In genomic region chr3:15205934-15206661, GRCh38 we compare ENCODE assay signal across 8 cellular contexts. TPM values are rescaled to one million over a fixed set of nuclear protein-coding genes. Genes with fewer than 3 reads are reported as not detected.
DNase-seq lines count a peak whose midpoint lies in the region; ATAC-seq and TF ChIP-seq lines count a peak whose summit lies in the region.

CAPN7 (plus strand) TSS chr3:15206246; CDS start chr3:15206496, 250 bp downstream.

- intact Hi-C loops in Calu3 (cut with micrococcal nuclease; ENCODE audit: unreplicated experiment): loop anchor here (5.0 to 10.0 kb wide), 2 partner anchors 99 to 281 kb away; no protein-coding TSS in a partner anchor

- H3K36me3 ChIP-seq in KMS-11 (ENCODE audit: insufficient read depth) (no peaks in the 10 kb centered on the region), neuron (ENCODE audit: insufficient read depth, low read length) (peaks cover 4% of the 10 kb centered on the region)

- no peaks in the 10 kb centered on the region for H3K27me3 Mint-ChIP-seq in Calu3 (ENCODE audit: unreplicated experiment)

- CTCF ChIA-PET in Calu3 (lab: Charles Lee): interaction anchor here (1.1 to 1.9 kb wide), 2 partner anchors 98 to 107 kb away, joined by 3 to 11 read pairs; partner anchors contain the start of gene RBSN

- H3K4me2 ChIP-seq in KMS-11: peak within 1 kb of the TSS; percentile 79

- H3K79me2 ChIP-seq in KMS-11 (ENCODE audit: insufficient read depth, low read depth): peaks cover 20% of the 10 kb centered on the region; the same call in 1 of the 2 replicates

- no peaks in the 10 kb centered on the region for H3K9me3 Mint-ChIP-seq in Calu3 (ENCODE audit: low read depth, unreplicated experiment)

- no peaks in the 10 kb centered on the region for H3K9me3 ChIP-seq in neuron (ENCODE audit: low read length)

- BruUV-seq in Calu3 (replicated peaks; lab: Mats Ljungman, UMichigan): no TSS peak

- H3K4me3 Mint-ChIP-seq in Calu3 (ENCODE audit: low read depth, unreplicated experiment): peak within 1 kb of the TSS; percentile 74

- H4K20me1 ChIP-seq in KMS-11 (ENCODE audit: insufficient read depth): no peaks in the 10 kb centered on the region

- peak within 1 kb of the TSS; percentile 76 for H2AFZ ChIP-seq in KMS-11 (ENCODE audit: low read depth)
- H2AFZ ChIP-seq in neuron (ENCODE audit: low read depth, low read length): peak within 1 kb of the TSS; percentile 95

- H3K27me3 ChIP-seq in KMS-11 (ENCODE audit: insufficient read depth, low read depth): no peaks in the 10 kb centered on the region
- H3K27me3 ChIP-seq in neuron (ENCODE audit: insufficient read depth, low read length): no peaks in the 10 kb centered on the region

- TF ChIP-seq CTCF in Calu3 (IDR thresholded peaks at IDR 0.05; ENCODE audit: unreplicated experiment) (peak; percentile 30), KMS-11 (conservative IDR thresholded peaks at IDR 0.05; ENCODE audit: low read depth, low read length) (0 out of 2 replicates have a peak, but pooled peaks have one; percentile 7)

- peak within 1 kb of the TSS; percentile 62; the same call in 1 of the 2 replicates for H3K9ac ChIP-seq in KMS-11

- H3K4me1 Mint-ChIP-seq in Calu3 (ENCODE audit: low read depth, unreplicated experiment): no peaks in the 10 kb centered on the region

- H3K4me1 ChIP-seq in KMS-11 (ENCODE audit: low read depth, poor library complexity, severe bottlenecking): peaks cover 13% of the 10 kb centered on the region
- peaks cover 10% of the 10 kb centered on the region for H3K4me1 ChIP-seq in neuron (ENCODE audit: insufficient read depth, low read length)

- DNase-seq in Calu3 (peak; percentile 97), activated T-cell treated with anti-CD3 and anti-CD28 coated beads for 48 hours (ENCODE audit: low read depth) (peak; percentile 96), fibroblast of peridontal ligament (ENCODE audit: extremely low read depth) (peak; percentile 87), superior temporal gyrus (ENCODE audit: extremely low spot score) (peak; percentile 92), COLO668 (lab: John Stamatoyannopoulos, UW; ENCODE audit: unreplicated experiment) (no peak)

- peak within 1 kb of the TSS; percentile 63 for H3K27ac ChIP-seq in KMS-11

- peak; percentile 81 for ATAC-seq in GM21619 (IDR thresholded peaks at IDR 0.05; ENCODE audit: unreplicated experiment)

- peak within 1 kb of the TSS; percentile 79 for H3K27ac Mint-ChIP-seq in Calu3 (ENCODE audit: unreplicated experiment)

- no peak within 1 kb of the TSS for H3K4me3 ChIP-seq in KMS-11 (IDR thresholded peaks at IDR 0.05; ENCODE audit: insufficient read depth, low read depth, low read length)
- H3K4me3 ChIP-seq in neuron (ENCODE audit: low read length): peak within 1 kb of the TSS; percentile 75

- peaks cover 19% of the 10 kb centered on the region for H3K36me3 Mint-ChIP-seq in Calu3 (ENCODE audit: insufficient read depth, unreplicated experiment)

RNA-seq across cellular contexts. Expression of gene CAPN7, which starts in this region (rescaled TPM):
- total RNA-seq in Calu3 (2022): 24.1 and 24.8 TPM in 2 replicates
